8 cellular contexts compared by ENCODE assay signal in the genomic region with DNA sequence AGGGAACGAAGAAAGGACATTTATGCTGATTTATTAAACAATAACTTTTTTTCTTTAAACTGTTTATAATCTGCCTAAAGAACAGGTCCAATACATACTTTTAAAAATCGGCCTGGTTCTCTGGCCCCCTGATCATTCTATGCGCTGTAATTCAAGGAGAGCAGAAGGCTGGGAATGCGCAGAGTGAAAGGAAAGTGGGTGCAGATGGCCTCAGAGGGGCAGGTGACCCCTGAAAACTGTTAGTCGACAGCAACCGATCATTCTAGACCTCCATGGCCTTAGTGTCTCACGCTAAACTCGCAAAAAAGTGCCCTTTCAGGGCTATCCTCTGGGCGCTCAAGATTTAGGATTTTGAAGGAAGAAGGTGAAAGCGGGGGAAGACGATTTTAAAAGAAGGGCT. TPM values are rescaled to one million over a fixed set of nuclear protein-coding genes. Genes with fewer than 3 reads are reported as not detected.
DNase-seq lines count a peak whose midpoint lies in the region; ATAC-seq and TF ChIP-seq lines count a peak whose summit lies in the region.

No MANE protein-coding gene starts in this region.

- H3K4me3 ChIP-seq in upper lobe of right lung, result peak overlapping the region; percentile 80

- TF ChIP-seq CTCF in mesothelial cell of epicardium (IDR thresholded peaks at IDR 0.05; ENCODE audit: unreplicated experiment) (no peak), upper lobe of right lung (IDR thresholded peaks at IDR 0.05) (no peak)

- in situ Hi-C loops in KBM-7 (cut with MboI; ENCODE audit: low pct_unique_long_range_greater_than_20kb, low sequenced_read_pairs), result no loop called here

- peaks cover 4% of the 10 kb centered on the region for H3K4me1 ChIP-seq in upper lobe of right lung

- no peak overlapping the region for H3K27ac Mint-ChIP-seq in activated naive CD4-positive, alpha-beta T cell treated with anti-CD3 and anti-CD28 coated beads, Interleukin-2, amount 50 U/mL, for 24 hours
- H3K27ac Mint-ChIP-seq in central memory CD8-positive, alpha-beta T cell (ENCODE audit: low read depth), result no peak overlapping the region
- peak overlapping the region; percentile 53 for H3K27ac Mint-ChIP-seq in mesothelial cell of epicardium

- no peaks in the 10 kb centered on the region for H3K9me3 Mint-ChIP-seq in activated naive CD4-positive, alpha-beta T cell treated with anti-CD3 and anti-CD28 coated beads, Interleukin-2, amount 50 U/mL, for 24 hours
- no peaks in the 10 kb centered on the region for H3K9me3 Mint-ChIP-seq in central memory CD8-positive, alpha-beta T cell
- peaks cover 1% of the 10 kb centered on the region for H3K9me3 Mint-ChIP-seq in mesothelial cell of epicardium

- H3K36me3 ChIP-seq in upper lobe of right lung, result no peaks in the 10 kb centered on the region

- H3K4me3 Mint-ChIP-seq in activated naive CD4-positive, alpha-beta T cell treated with anti-CD3 and anti-CD28 coated beads, Interleukin-2, amount 50 U/mL, for 24 hours, result peak overlapping the region; percentile 87
- H3K4me3 Mint-ChIP-seq in central memory CD8-positive, alpha-beta T cell, result peak overlapping the region; percentile 92
- H3K4me3 Mint-ChIP-seq in mesothelial cell of epicardium, result peak overlapping the region; percentile 80

- peaks cover 1% of the 10 kb centered on the region for H3K27me3 Mint-ChIP-seq in activated naive CD4-positive, alpha-beta T cell treated with anti-CD3 and anti-CD28 coated beads, Interleukin-2, amount 50 U/mL, for 24 hours
- H3K27me3 Mint-ChIP-seq in central memory CD8-positive, alpha-beta T cell, result no peaks in the 10 kb centered on the region
- H3K27me3 Mint-ChIP-seq in mesothelial cell of epicardium (ENCODE audit: low read depth), result no peaks in the 10 kb centered on the region

- no peak for DNase-seq in activated naive CD4-positive, alpha-beta T cell treated with anti-CD3 and anti-CD28 coated beads, Interleukin-2, amount 50 U/mL, for 16 hours
- DNase-seq in central memory CD8-positive, alpha-beta T cell (ENCODE audit: low spot score in 2 of 2), result no peak
- DNase-seq in mesothelial cell of epicardium (ENCODE audit: low spot score in 2 of 2, unreplicated experiment in 2 of 2) (no peak), upper lobe of right lung (no peak), NCI-H345 treated with DMSO at 0.1 percent for 48 hours (lab: John Stamatoyannopoulos, UW; ENCODE audit: unreplicated experiment) (no peak), KBM-7 (no peak)

- intact Hi-C loops in upper lobe of right lung (cut with DNase I), result no loop called here

- peaks cover 4% of the 10 kb centered on the region for H3K27me3 ChIP-seq in upper lobe of right lung

- ATAC-seq in central memory CD8-positive, alpha-beta T cell (replicated peaks; ENCODE audit: extremely low read depth, poor library complexity, severe bottlenecking), result no peak
- ATAC-seq in upper lobe of right lung, result no peak
- no peak for ATAC-seq in HG03469 (IDR thresholded peaks at IDR 0.05; ENCODE audit: unreplicated experiment)

- H3K4me1 Mint-ChIP-seq in activated naive CD4-positive, alpha-beta T cell treated with anti-CD3 and anti-CD28 coated beads, Interleukin-2, amount 50 U/mL, for 24 hours, result peaks cover 21% of the 10 kb centered on the region
- H3K4me1 Mint-ChIP-seq in central memory CD8-positive, alpha-beta T cell, result peaks cover 22% of the 10 kb centered on the region
- peaks cover 26% of the 10 kb centered on the region for H3K4me1 Mint-ChIP-seq in mesothelial cell of epicardium

- H3K36me3 Mint-ChIP-seq in activated naive CD4-positive, alpha-beta T cell treated with anti-CD3 and anti-CD28 coated beads, Interleukin-2, amount 50 U/mL, for 24 hours, result no peaks in the 10 kb centered on the region
- H3K36me3 Mint-ChIP-seq in central memory CD8-positive, alpha-beta T cell (ENCODE audit: insufficient read depth), result peaks cover 7% of the 10 kb centered on the region
- peaks cover under 1% of the 10 kb centered on the region for H3K36me3 Mint-ChIP-seq in mesothelial cell of epicardium

- no peaks in the 10 kb centered on the region for H3K9me3 ChIP-seq in upper lobe of right lung

- peak overlapping the region; percentile 84 for H3K27ac ChIP-seq in upper lobe of right lung

RNA-seq across cellular contexts. Expression of gene PDE5A, which starts 2.2 kb away (rescaled TPM):
- 24.2 to 27.4 TPM (median 27.1 TPM) in 3 replicates for total RNA-seq in mesothelial cell of epicardium
- total RNA-seq in upper lobe of right lung, result 58.0 TPM
